4 cellular contexts compared by ENCODE assay signal in the genomic region with DNA sequence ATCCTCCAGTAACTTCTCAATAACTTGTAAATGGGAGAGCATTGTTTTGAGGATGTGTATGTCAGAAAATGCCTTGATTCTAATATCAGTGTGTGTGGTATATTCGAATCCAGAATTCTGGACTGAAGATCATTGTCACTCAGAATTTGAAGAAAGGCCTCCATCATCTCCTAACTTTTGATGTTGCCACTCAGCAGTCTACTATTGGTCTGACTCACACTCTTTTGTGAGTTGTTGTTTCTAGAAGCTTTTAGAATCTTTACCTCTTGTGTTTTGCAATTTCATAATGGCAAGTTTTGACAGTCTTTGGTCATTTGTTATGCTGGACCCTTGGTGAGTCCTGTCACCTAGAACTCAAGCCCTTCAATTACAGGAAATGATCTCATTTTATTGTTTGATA.
"Had no signal": no experiment of that assay in that cellular context is flagged by ENCODE, and none has a peak within 500 bp of the region (broad histone marks: within the 10 kb centered on the region; RNA-seq: fewer than 3 reads in every experiment).

No MANE protein-coding gene starts in this region.

- H3K4me1 Mint-ChIP-seq: GM23338, H9 had no signal

- H3K27ac Mint-ChIP-seq: GM23338, H9 had no signal

- H3K9me3 Mint-ChIP-seq: GM23338, H9 had no signal

- ATAC-seq: GM23338 had no signal

- H3K4me3 Mint-ChIP-seq: GM23338, H9 had no signal

- DNase-seq: H9, HCEC 1CT, IMR-90 had no signal
